Comparison of ENCODE assay signal across 27 cellular contexts in the genomic region with DNA sequence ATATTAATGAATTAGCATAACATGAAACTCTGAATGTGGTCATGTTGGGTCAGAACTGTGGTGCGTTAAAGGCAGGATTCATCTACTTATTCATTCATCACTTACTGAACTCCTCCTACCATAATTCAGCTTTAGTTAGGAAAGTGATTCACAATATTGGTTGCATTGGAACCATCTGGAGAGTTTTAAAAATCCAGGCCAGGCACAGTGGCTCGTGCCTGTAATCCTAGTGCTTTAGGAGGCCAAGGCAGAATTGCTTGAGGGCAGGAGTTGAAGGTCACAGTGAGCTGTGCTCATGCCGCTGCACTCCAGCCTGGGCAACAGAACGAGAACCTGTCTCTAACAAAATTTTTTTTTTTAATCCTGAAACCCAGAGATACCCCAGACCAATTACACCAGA.
"Had no signal": no experiment of that assay in that cellular context is flagged by ENCODE, and none has a peak within 500 bp of the region (broad histone marks: within the 10 kb centered on the region; RNA-seq: fewer than 3 reads in every experiment).

No MANE protein-coding gene starts in this region.

- H3K27me3 ChIP-seq: brain microvascular endothelial cell, heart left ventricle, right lobe of liver, vagina had no signal

- DNase-seq: activated CD4-positive, alpha-beta T cell treated with anti-CD3 and anti-CD28 coated beads, Interleukin-2, amount 10 ng/mL, durations not matched to agents 24 days and 14 days; activated gamma-delta T cell treated with Interleukin-2 at 50 U/mL for 16 hours; activated T-cell treated with anti-CD3 and anti-CD28 coated beads for 4 hours; aorta; brain microvascular endothelial cell; caudate nucleus; effector CD4-positive, alpha-beta T cell; erythroblast; heart left ventricle; islet precursor cell; left cardiac atrium; right lobe of liver; stimulated activated CD4-positive, alpha-beta T cell treated with anti-CD3 and anti-CD28 coated beads, Interleukin-2, amount 100 ng/mL, for 24 hours; stimulated activated naive CD8-positive, alpha-beta T cell treated with anti-CD3 and anti-CD28 coated beads, Interleukin-15, amount 100 ng/mL, for 72 hours had no signal

- H3K27ac Mint-ChIP-seq: activated CD4-positive, alpha-beta T cell treated with anti-CD3 and anti-CD28 coated beads, Interleukin-2, amount 10 ng/mL, durations not matched to agents 24 days and 14 days; activated CD8-positive, alpha-beta memory T cell treated with anti-CD3 and anti-CD28 coated beads, Interleukin-2, amount 10 ng/mL, durations not matched to agents 7 days and 5 days; activated CD8-positive, alpha-beta T cell treated with anti-CD3 and anti-CD28 coated beads for 36 hours; activated naive CD4-positive, alpha-beta T cell treated with anti-CD3 and anti-CD28 coated beads, Interleukin-2, amount 50 U/mL, for 24 hours; dendritic cell treated with granulocyte-macrophage colony-stimulating factor and Interleukin-4, amounts not matched to agents 40 ng/mL and 50 ng/mL, for 4 days; natural killer cell treated with Interleukin-12 subunit alpha and Interleukin-12 subunit beta and Interleukin-15 and Interleukin-18, amount 100 ng/mL, for 72 hours; stimulated activated effector memory CD8-positive, alpha-beta T cell treated with anti-CD3 and anti-CD28 coated beads, Interleukin-12 subunit alpha, Interleukin-12 subunit beta, amount 100 ng/mL, for 72 hours; stimulated activated naive CD8-positive, alpha-beta T cell treated with anti-CD3 and anti-CD28 coated beads, Interleukin-15, amount 100 ng/mL, for 72 hours; T-helper 2 cell treated with Interferon-gamma antibody and Interleukin-4, amounts not matched to agents 5 μg/mL and 100 μg/mL, for 36 hours; type B pancreatic cell had no signal

- H3K9me3 ChIP-seq: heart left ventricle, right lobe of liver, vagina had no signal

- H3K4me1 ChIP-seq: parathyroid adenoma, right lobe of liver had no signal

- H3K4me3 ChIP-seq: heart left ventricle, right lobe of liver, vagina had no signal

- ATAC-seq: activated CD4-positive, CD25-positive, alpha-beta regulatory T cell treated with anti-CD3 and anti-CD28 coated beads, Interleukin-2, amount 50 U/mL, for 24 hours had no signal

- H3K27ac ChIP-seq: brain microvascular endothelial cell, heart left ventricle, parathyroid adenoma, right lobe of liver, vagina, VCaP had no signal

- H3K9ac ChIP-seq: parathyroid adenoma had no signal

- H3K79me2 ChIP-seq: parathyroid adenoma had no signal

- H3K4me3 Mint-ChIP-seq: activated CD4-positive, alpha-beta T cell treated with anti-CD3 and anti-CD28 coated beads, Interleukin-2, amount 10 ng/mL, durations not matched to agents 24 days and 14 days; activated CD8-positive, alpha-beta memory T cell treated with anti-CD3 and anti-CD28 coated beads, Interleukin-2, amount 10 ng/mL, durations not matched to agents 7 days and 5 days; activated CD8-positive, alpha-beta T cell treated with anti-CD3 and anti-CD28 coated beads for 36 hours; activated naive CD4-positive, alpha-beta T cell treated with anti-CD3 and anti-CD28 coated beads, Interleukin-2, amount 50 U/mL, for 24 hours; dendritic cell treated with granulocyte-macrophage colony-stimulating factor and Interleukin-4, amounts not matched to agents 40 ng/mL and 50 ng/mL, for 4 days; natural killer cell treated with Interleukin-12 subunit alpha and Interleukin-12 subunit beta and Interleukin-15 and Interleukin-18, amount 100 ng/mL, for 72 hours; stimulated activated effector memory CD8-positive, alpha-beta T cell treated with anti-CD3 and anti-CD28 coated beads, Interleukin-12 subunit alpha, Interleukin-12 subunit beta, amount 100 ng/mL, for 72 hours; stimulated activated naive CD8-positive, alpha-beta T cell treated with anti-CD3 and anti-CD28 coated beads, Interleukin-15, amount 100 ng/mL, for 72 hours; T-helper 2 cell treated with Interferon-gamma antibody and Interleukin-4, amounts not matched to agents 5 μg/mL and 100 μg/mL, for 36 hours; type B pancreatic cell had no signal

- H2AFZ ChIP-seq: parathyroid adenoma had no signal

- H3K9me3 Mint-ChIP-seq: activated CD4-positive, alpha-beta T cell treated with anti-CD3 and anti-CD28 coated beads, Interleukin-2, amount 10 ng/mL, durations not matched to agents 24 days and 14 days; activated CD8-positive, alpha-beta T cell treated with anti-CD3 and anti-CD28 coated beads for 36 hours; activated naive CD4-positive, alpha-beta T cell treated with anti-CD3 and anti-CD28 coated beads, Interleukin-2, amount 50 U/mL, for 24 hours; dendritic cell treated with granulocyte-macrophage colony-stimulating factor and Interleukin-4, amounts not matched to agents 40 ng/mL and 50 ng/mL, for 4 days; memory B cell; natural killer cell treated with Interleukin-12 subunit alpha and Interleukin-12 subunit beta and Interleukin-15 and Interleukin-18, amount 100 ng/mL, for 72 hours; stimulated activated effector memory CD8-positive, alpha-beta T cell treated with anti-CD3 and anti-CD28 coated beads, Interleukin-12 subunit alpha, Interleukin-12 subunit beta, amount 100 ng/mL, for 72 hours; stimulated activated naive CD8-positive, alpha-beta T cell treated with anti-CD3 and anti-CD28 coated beads, Interleukin-15, amount 100 ng/mL, for 72 hours; T-helper 2 cell treated with Interferon-gamma antibody and Interleukin-4, amounts not matched to agents 5 μg/mL and 100 μg/mL, for 36 hours had no signal

- H3K36me3 Mint-ChIP-seq: activated CD8-positive, alpha-beta memory T cell treated with anti-CD3 and anti-CD28 coated beads, Interleukin-2, amount 10 ng/mL, durations not matched to agents 7 days and 5 days; activated naive CD4-positive, alpha-beta T cell treated with anti-CD3 and anti-CD28 coated beads, Interleukin-2, amount 50 U/mL, for 24 hours; memory B cell; natural killer cell treated with Interleukin-12 subunit alpha and Interleukin-12 subunit beta and Interleukin-15 and Interleukin-18, amount 100 ng/mL, for 72 hours; stimulated activated effector memory CD8-positive, alpha-beta T cell treated with anti-CD3 and anti-CD28 coated beads, Interleukin-12 subunit alpha, Interleukin-12 subunit beta, amount 100 ng/mL, for 72 hours had no signal

- H3K27me3 Mint-ChIP-seq: activated naive CD4-positive, alpha-beta T cell treated with anti-CD3 and anti-CD28 coated beads, Interleukin-2, amount 50 U/mL, for 24 hours; dendritic cell treated with granulocyte-macrophage colony-stimulating factor and Interleukin-4, amounts not matched to agents 40 ng/mL and 50 ng/mL, for 4 days had no signal

- H3K36me3 ChIP-seq: brain microvascular endothelial cell, heart left ventricle, right lobe of liver, vagina had no signal
